ENCODE assay signal across 18 cellular contexts in genomic region chr6:39610229-39610628, GRCh38.
A peak's percentile ranks its signal among the peaks of the same experiment; 100 is the strongest.
DNase-seq lines count a peak whose midpoint lies in the region; ATAC-seq, FAIRE-seq and TF ChIP-seq lines count a peak whose summit lies in the region.
"Had no signal": no experiment of that assay in that cellular context is flagged by ENCODE, and none has a peak within 500 bp of the region (broad histone marks: within the 10 kb centered on the region; RNA-seq: fewer than 3 reads in every experiment).

No MANE protein-coding gene starts in this region.

- H3K36me3 ChIP-seq in endodermal cell (ENCODE audit: control insufficient read depth, insufficient read depth, low read length) = no peaks in the 10 kb centered on the region
- no peaks in the 10 kb centered on the region for H3K36me3 ChIP-seq in HepG2 (replicated peaks in 1 of 2; ENCODE audit: control insufficient read depth in 1 of 2, insufficient read depth in 2 of 2, low read length in 2 of 2)
- H3K36me3 ChIP-seq: tibial nerve had no signal

- no peaks in the 10 kb centered on the region for H3K36me3 Mint-ChIP-seq in endodermal cell (ENCODE audit: low read depth)
- H3K36me3 Mint-ChIP-seq: activated naive CD8-positive, alpha-beta T cell treated with anti-CD3 and anti-CD28 coated beads, Interleukin-2, amount 10 ng/mL, durations not matched to agents 7 days and 5 days; CD4-positive, alpha-beta memory T cell had no signal

- H3K9me3 ChIP-seq in endodermal cell (ENCODE audit: control insufficient read depth, low read length) (no peaks in the 10 kb centered on the region), HepG2 (ENCODE audit: low read length) (no peaks in the 10 kb centered on the region)
- H3K9me3 ChIP-seq: tibial nerve had no signal

- H3K4me3 Mint-ChIP-seq in endodermal cell = no peak overlapping the region
- H3K4me3 Mint-ChIP-seq: activated B cell treated with CpG ODN at 0.5 μM for 24 hours; activated naive CD8-positive, alpha-beta T cell treated with anti-CD3 and anti-CD28 coated beads, Interleukin-2, amount 10 ng/mL, durations not matched to agents 7 days and 5 days; CD4-positive, alpha-beta memory T cell; T-helper 1 cell treated with Interleukin-12 subunit alpha and Interleukin-12 subunit beta and Interleukin-4 antibody, amounts not matched to agents 30 μg/mL and 1 μg/mL, for 36 hours had no signal

- H3K27ac ChIP-seq in endodermal cell (ENCODE audit: low read depth, low read length) (peak overlapping the region; percentile 21), HepG2 (ENCODE audit: extremely low read length, insufficient read depth, low read length) (no peak overlapping the region)
- H3K27ac ChIP-seq: 22Rv1 had no signal

- WGBS in endodermal cell (ENCODE audit: insufficient coverage in 1 of 2, insufficient read length in 1 of 2), 2 experiments = 55 to 73% methylated on average over 3 of the region's 3 CpGs
- WGBS in HepG2 (ENCODE audit: low lambda C conversion rate) = 0% methylated on average over 3 of the region's 3 CpGs

- no peaks in the 10 kb centered on the region for H3K9me3 Mint-ChIP-seq in endodermal cell
- H3K9me3 Mint-ChIP-seq: activated B cell treated with CpG ODN at 0.5 μM for 24 hours; activated naive CD8-positive, alpha-beta T cell treated with anti-CD3 and anti-CD28 coated beads, Interleukin-2, amount 10 ng/mL, durations not matched to agents 7 days and 5 days; CD4-positive, alpha-beta memory T cell; T-helper 1 cell treated with Interleukin-12 subunit alpha and Interleukin-12 subunit beta and Interleukin-4 antibody, amounts not matched to agents 30 μg/mL and 1 μg/mL, for 36 hours had no signal

- ATAC-seq in HepG2 = no peak
- ATAC-seq in HG03439 (IDR thresholded peaks at IDR 0.05; ENCODE audit: unreplicated experiment) = no peak
- ATAC-seq: esophagus mucosa had no signal

- CTCF ChIA-PET in HepG2 (lab: Yijun Ruan, JAX; ENCODE audit: low intra/inter-chr PET ratio, low total read pairs) = no interaction called here

- POLR2A ChIA-PET in HepG2 (lab: Yijun Ruan, JAX) = no interaction called here

- no peak overlapping the region for H3K4me2 ChIP-seq in HepG2 (ENCODE audit: low read depth, low read length)

- no peak overlapping the region for H3K4me3 ChIP-seq in endodermal cell (ENCODE audit: low read length)
- H3K4me3 ChIP-seq in HepG2 (replicated peaks in 1 of 3; ENCODE audit: insufficient read depth in 1 of 3, low read depth in 2 of 3, low read length in 3 of 3) = no peak overlapping the region
- H3K4me3 ChIP-seq: tibial nerve had no signal

- TF ChIP-seq EP300 in HepG2 (IDR thresholded peaks at IDR 0.05; ENCODE audit: low read depth in 2 of 2, low read length in 2 of 2) = no peak
- no peak for TF ChIP-seq EP300 in HepG2 (CRISPR knock-in tag; IDR thresholded peaks at IDR 0.05; ENCODE audit: borderline replicate concordance)

- no peak for TF ChIP-seq POLR2A in HepG2 (IDR thresholded peaks at IDR 0.05; ENCODE audit: insufficient read depth in 1 of 2, low read depth in 2 of 2, low read length in 2 of 2)

- TF ChIP-seq RAD21 in HepG2 (CRISPR knock-in tag; IDR thresholded peaks at IDR 0.05) = no peak

- intact Hi-C loops in HepG2 (cut with micrococcal nuclease; ENCODE audit: unreplicated experiment) = no loop called here

- H2AFZ ChIP-seq in HepG2 (ENCODE audit: low read length) = no peak overlapping the region

- H3K9ac ChIP-seq in endodermal cell (ENCODE audit: extremely low read depth, low read length, poor library complexity, severe bottlenecking) (no peak overlapping the region), HepG2 (ENCODE audit: insufficient read depth, low read depth, low read length) (no peak overlapping the region)

- H3K4me1 Mint-ChIP-seq in endodermal cell = no peaks in the 10 kb centered on the region
- H3K4me1 Mint-ChIP-seq: activated B cell treated with CpG ODN at 0.5 μM for 24 hours; activated naive CD8-positive, alpha-beta T cell treated with anti-CD3 and anti-CD28 coated beads, Interleukin-2, amount 10 ng/mL, durations not matched to agents 7 days and 5 days; CD4-positive, alpha-beta memory T cell had no signal

- TF ChIP-seq CTCF in endodermal cell (conservative IDR thresholded peaks at IDR 0.05) (no peak), HepG2 (CRISPR knock-in tag; IDR thresholded peaks at IDR 0.05) (no peak)

- no TSS peak for BruUV-seq in HepG2 (replicated peaks; lab: Mats Ljungman, UMichigan)

- in situ Hi-C loops in HepG2 (cut with HindIII; ENCODE audit: extremely low pct_ligation_motif_present, low pct_unique_long_range_greater_than_20kb) = no loop called here

- H3K27me3 ChIP-seq in endodermal cell (ENCODE audit: control insufficient read depth, insufficient read depth, low read length, poor library complexity, severe bottlenecking) (no peaks in the 10 kb centered on the region), HepG2 (ENCODE audit: control insufficient read depth in 1 of 2, insufficient read depth in 2 of 2, low read length in 2 of 2) (no peaks in the 10 kb centered on the region)
- H3K27me3 ChIP-seq: tibial nerve had no signal

- H3K27ac Mint-ChIP-seq in endodermal cell = no peak overlapping the region
- H3K27ac Mint-ChIP-seq: activated B cell treated with CpG ODN at 0.5 μM for 24 hours; activated naive CD8-positive, alpha-beta T cell treated with anti-CD3 and anti-CD28 coated beads, Interleukin-2, amount 10 ng/mL, durations not matched to agents 7 days and 5 days; CD4-positive, alpha-beta memory T cell; progenitor cell of endocrine pancreas; T-helper 1 cell treated with Interleukin-12 subunit alpha and Interleukin-12 subunit beta and Interleukin-4 antibody, amounts not matched to agents 30 μg/mL and 1 μg/mL, for 36 hours had no signal

- DNase-seq in DMS53 (lab: John Stamatoyannopoulos, UW) (peak; percentile 30), DMS53 treated with DMSO at 0.1 percent for 48 hours (lab: John Stamatoyannopoulos, UW; ENCODE audit: unreplicated experiment) (no peak), endodermal cell (no peak), HepG2 (ENCODE audit: low spot score) (peak; percentile 4), stromal cell of bone marrow (ENCODE audit: low read depth) (peak; percentile 53), hypothalamus (lab: John Stamatoyannopoulos, UW) (no peak), NCI-H1436 (lab: John Stamatoyannopoulos, UW) (no peak)
- DNase-seq: activated B cell treated with CpG ODN at 0.5 μM for 24 hours; activated naive CD8-positive, alpha-beta T cell treated with anti-CD3 and anti-CD28 coated beads, Interleukin-2, amount 10 ng/mL, durations not matched to agents 7 days and 5 days; CD4-positive, alpha-beta memory T cell; NCI-H1930; NCI-H774 had no signal

- H4K20me1 ChIP-seq in HepG2 (ENCODE audit: insufficient read depth, low read length) = no peaks in the 10 kb centered on the region

- H3K4me1 ChIP-seq in endodermal cell (ENCODE audit: control insufficient read depth, insufficient read depth, low read length) (no peaks in the 10 kb centered on the region), HepG2 (ENCODE audit: insufficient read depth, low read length) (no peaks in the 10 kb centered on the region)

- FAIRE-seq in HepG2 (lab: Jason Lieb, UNC) = no peak

- H3K27me3 Mint-ChIP-seq in endodermal cell (ENCODE audit: insufficient read depth) = peaks cover 2% of the 10 kb centered on the region
- H3K27me3 Mint-ChIP-seq: progenitor cell of endocrine pancreas had no signal

- no peaks in the 10 kb centered on the region for H3K79me2 ChIP-seq in HepG2 (ENCODE audit: insufficient read depth, low read length)

TF ChIP-seq in HepG2, 621 proteins besides CTCF, POLR2A, EP300 and RAD21:
- no peak for TF ChIP-seq ZNF251 (CRISPR knock-in tag; IDR thresholded peaks at IDR 0.05)
- no peak for TF ChIP-seq TCF12 (IDR thresholded peaks at IDR 0.05)
- no peak for TF ChIP-seq TCF12 (CRISPR knock-in tag; IDR thresholded peaks at IDR 0.05)
- no peak for TF ChIP-seq U2AF1 (optimal IDR thresholded peaks at IDR 0.05; ENCODE audit: low read depth, low read length)
- TF ChIP-seq TCF7L2 (IDR thresholded peaks at IDR 0.05; ENCODE audit: low read depth, low read length) = no peak
- no peak for TF ChIP-seq SYNCRIP (IDR thresholded peaks at IDR 0.05; ENCODE audit: insufficient read depth, low read depth, low read length)
- no peak for TF ChIP-seq TOPORS (CRISPR knock-in tag; IDR thresholded peaks at IDR 0.05)
- TF ChIP-seq NR2F1 (CRISPR knock-in tag; IDR thresholded peaks at IDR 0.05) = no peak
- no peak for TF ChIP-seq ZFX (CRISPR knock-in tag; IDR thresholded peaks at IDR 0.05; ENCODE audit: low read depth)
- no peak for TF ChIP-seq CHCHD3 (CRISPR knock-in tag; IDR thresholded peaks at IDR 0.05)
- no peak for TF ChIP-seq BRF2 (CRISPR knock-in tag; IDR thresholded peaks at IDR 0.05)
- no peak for TF ChIP-seq NKX3-1 (CRISPR knock-in tag; IDR thresholded peaks at IDR 0.05)
- TF ChIP-seq ZBTB33 (CRISPR knock-in tag; IDR thresholded peaks at IDR 0.05) = no peak
- TF ChIP-seq ZBTB1 (CRISPR knock-in tag; IDR thresholded peaks at IDR 0.05; ENCODE audit: borderline replicate concordance) = no peak

Comparison
In these comparisons a context has a peak if more than half of its experiments do, and no peak if none do; other contexts are left out.
1. DNase-seq: peak in DMS53 (single experiment), HepG2 (single experiment) and stromal cell of bone marrow (single experiment); none in DMS53 treated with DMSO at 0.1 percent for 48 hours (single experiment), endodermal cell (single experiment), hypothalamus (0 of 51) and NCI-H1436 (single experiment).